ENCODE assay signal across 22 cellular contexts in genomic region chr16:86297391-86297790, GRCh38.
DNase-seq lines count a peak whose midpoint lies in the region; ATAC-seq and TF ChIP-seq lines count a peak whose summit lies in the region.
"Had no signal": no experiment of that assay in that cellular context is flagged by ENCODE, and none has a peak within 500 bp of the region (broad histone marks: within the 10 kb centered on the region; RNA-seq: fewer than 3 reads in every experiment).

No MANE protein-coding gene starts in this region.

- in situ Hi-C loops in transverse colon (cut with MboI; ENCODE audit: low pct_ligation_motif_present in 1 of 4, low pct_unique_long_range_greater_than_20kb in 1 of 4, low sequenced_read_pairs in 3 of 4): no loop called here

- H3K27me3 Mint-ChIP-seq in activated naive CD8-positive, alpha-beta T cell treated with anti-CD3 and anti-CD28 coated beads, Interleukin-2, amount 10 ng/mL, durations not matched to agents 7 days and 5 days: peaks cover 76% of the 10 kb centered on the region
- peaks cover 76% of the 10 kb centered on the region for H3K27me3 Mint-ChIP-seq in activated naive CD8-positive, alpha-beta T cell treated with anti-CD3 and anti-CD28 coated beads, Interleukin-2, amount 50 U/mL, for 24 hours
- peaks cover 72% of the 10 kb centered on the region for H3K27me3 Mint-ChIP-seq in mesothelial cell of epicardium (ENCODE audit: low read depth)
- H3K27me3 Mint-ChIP-seq in T-helper 2 cell treated with Interferon-gamma antibody and Interleukin-4, amounts not matched to agents 5 μg/mL and 100 μg/mL, for 36 hours (ENCODE audit: low read depth): peaks cover 65% of the 10 kb centered on the region

- no peaks in the 10 kb centered on the region for H3K36me3 Mint-ChIP-seq in activated naive CD8-positive, alpha-beta T cell treated with anti-CD3 and anti-CD28 coated beads, Interleukin-2, amount 10 ng/mL, durations not matched to agents 7 days and 5 days
- H3K36me3 Mint-ChIP-seq in activated naive CD8-positive, alpha-beta T cell treated with anti-CD3 and anti-CD28 coated beads, Interleukin-2, amount 50 U/mL, for 24 hours (ENCODE audit: low read depth): no peaks in the 10 kb centered on the region
- no peaks in the 10 kb centered on the region for H3K36me3 Mint-ChIP-seq in mesothelial cell of epicardium
- H3K36me3 Mint-ChIP-seq in T-helper 2 cell treated with Interferon-gamma antibody and Interleukin-4, amounts not matched to agents 5 μg/mL and 100 μg/mL, for 36 hours (ENCODE audit: low read depth): no peaks in the 10 kb centered on the region

- POLR2A ChIA-PET in activated naive CD8-positive, alpha-beta T cell treated with anti-CD3 and anti-CD28 coated beads, Interleukin-2, amount 10 ng/mL, durations not matched to agents 7 days and 5 days (lab: Charles Lee): no interaction called here

- no peak overlapping the region for H3K27ac Mint-ChIP-seq in activated naive CD8-positive, alpha-beta T cell treated with anti-CD3 and anti-CD28 coated beads, Interleukin-2, amount 10 ng/mL, durations not matched to agents 7 days and 5 days
- no peak overlapping the region for H3K27ac Mint-ChIP-seq in activated naive CD8-positive, alpha-beta T cell treated with anti-CD3 and anti-CD28 coated beads, Interleukin-2, amount 50 U/mL, for 24 hours
- H3K27ac Mint-ChIP-seq in mesothelial cell of epicardium: no peak overlapping the region
- H3K27ac Mint-ChIP-seq in T-helper 2 cell treated with Interferon-gamma antibody and Interleukin-4, amounts not matched to agents 5 μg/mL and 100 μg/mL, for 36 hours: no peak overlapping the region
- H3K27ac Mint-ChIP-seq: H9 had no signal

- intact Hi-C loops in transverse colon (cut with DNase I; ENCODE audit: low total_unique reads): loop anchor here (5.0 kb wide), 1 partner anchor 95 kb away; no protein-coding TSS in a partner anchor

- H3K27me3 ChIP-seq in RWPE2 (ENCODE audit: insufficient read depth, poor library complexity, severe bottlenecking) (peaks cover 92% of the 10 kb centered on the region), transverse colon (peaks cover 25% of the 10 kb centered on the region)

- no peak overlapping the region for H3K27ac ChIP-seq in RWPE2 (ENCODE audit: poor library complexity, severe bottlenecking)
- peak overlapping the region; percentile 89 to 95 (median 92) for H3K27ac ChIP-seq in transverse colon
- H3K27ac ChIP-seq: coronary artery, KMS-11, VCaP had no signal

- H3K4me1 Mint-ChIP-seq in activated naive CD8-positive, alpha-beta T cell treated with anti-CD3 and anti-CD28 coated beads, Interleukin-2, amount 10 ng/mL, durations not matched to agents 7 days and 5 days: no peaks in the 10 kb centered on the region
- H3K4me1 Mint-ChIP-seq in activated naive CD8-positive, alpha-beta T cell treated with anti-CD3 and anti-CD28 coated beads, Interleukin-2, amount 50 U/mL, for 24 hours: peaks cover 2% of the 10 kb centered on the region
- peaks cover 35% of the 10 kb centered on the region for H3K4me1 Mint-ChIP-seq in mesothelial cell of epicardium
- H3K4me1 Mint-ChIP-seq in T-helper 2 cell treated with Interferon-gamma antibody and Interleukin-4, amounts not matched to agents 5 μg/mL and 100 μg/mL, for 36 hours (ENCODE audit: low read depth): no peaks in the 10 kb centered on the region

- no peak for TF ChIP-seq POLR2A in transverse colon (IDR thresholded peaks at IDR 0.05)

- DNase-seq in activated naive CD8-positive, alpha-beta T cell treated with anti-CD3 and anti-CD28 coated beads, Interleukin-2, amount 10 ng/mL, durations not matched to agents 7 days and 5 days: no peak
- no peak for DNase-seq in activated naive CD8-positive, alpha-beta T cell treated with anti-CD3 and anti-CD28 coated beads, Interleukin-2, amount 50 U/mL, for 24 hours
- DNase-seq in RWPE2 (ENCODE audit: low spot score): peak; percentile 7
- DNase-seq in kidney tubule cell (ENCODE audit: low spot score): peak; percentile 14
- DNase-seq in transverse colon: no peak
- no peak for DNase-seq in mesothelial cell of epicardium (ENCODE audit: low spot score in 2 of 2, unreplicated experiment in 2 of 2)
- no peak for DNase-seq in T-helper 2 cell treated with Interferon-gamma antibody and Interleukin-4, amounts not matched to agents 5 μg/mL and 100 μg/mL, for 36 hours (ENCODE audit: low spot score)
- no peak for DNase-seq in DMS53 treated with DMSO at 0.1 percent for 48 hours (lab: John Stamatoyannopoulos, UW; ENCODE audit: unreplicated experiment)
- DNase-seq: activated CD4-positive, alpha-beta T cell treated with anti-CD3 and anti-CD28 coated beads, Interleukin-2, amount 50 U/mL, for 4 hours; activated naive CD4-positive, alpha-beta T cell treated with Interleukin-2 at 50 U/mL for 16 hours; DMS79 treated with DMSO at 0.1 percent for 48 hours; H9; left colon; NCI-H1092; NCI-H2107; NCI-H526 treated with DMSO at 0.1 percent for 48 hours; T-helper 1 cell had no signal

- no peak for ATAC-seq in activated naive CD8-positive, alpha-beta T cell treated with anti-CD3 and anti-CD28 coated beads, Interleukin-2, amount 10 ng/mL, durations not matched to agents 7 days and 5 days (ENCODE audit: low read depth)
- no peak for ATAC-seq in activated naive CD8-positive, alpha-beta T cell treated with anti-CD3 and anti-CD28 coated beads, Interleukin-2, amount 50 U/mL, for 24 hours
- 0 out of 3 replicates have a peak, but pooled peaks have one; percentile 19 for ATAC-seq in RWPE2 (ENCODE audit: low read depth)
- ATAC-seq: left colon, Right ventricle myocardium inferior had no signal

- no peak overlapping the region for H3K4me3 ChIP-seq in RWPE2 (ENCODE audit: severe bottlenecking)
- no peak overlapping the region for H3K4me3 ChIP-seq in transverse colon

- TF ChIP-seq CTCF in RWPE2 (IDR thresholded peaks at IDR 0.05; ENCODE audit: poor library complexity, severe bottlenecking): no peak
- no peak for TF ChIP-seq CTCF in transverse colon (IDR thresholded peaks at IDR 0.05)
- TF ChIP-seq CTCF in mesothelial cell of epicardium (IDR thresholded peaks at IDR 0.05; ENCODE audit: unreplicated experiment): no peak

- H3K36me3 ChIP-seq in RWPE2 (ENCODE audit: low read depth) (no peaks in the 10 kb centered on the region), transverse colon (no peaks in the 10 kb centered on the region)
- H3K36me3 ChIP-seq: gastroesophageal sphincter had no signal

- no peaks in the 10 kb centered on the region for H3K9me3 ChIP-seq in RWPE2 (ENCODE audit: severe bottlenecking)
- H3K9me3 ChIP-seq in transverse colon: no peaks in the 10 kb centered on the region
- H3K9me3 ChIP-seq: gastroesophageal sphincter had no signal

- no peak for TF ChIP-seq EP300 in transverse colon (IDR thresholded peaks at IDR 0.05; ENCODE audit: low read depth)

- peak overlapping the region; percentile 25 for H3K4me3 Mint-ChIP-seq in activated naive CD8-positive, alpha-beta T cell treated with anti-CD3 and anti-CD28 coated beads, Interleukin-2, amount 10 ng/mL, durations not matched to agents 7 days and 5 days
- H3K4me3 Mint-ChIP-seq in activated naive CD8-positive, alpha-beta T cell treated with anti-CD3 and anti-CD28 coated beads, Interleukin-2, amount 50 U/mL, for 24 hours: no peak overlapping the region
- no peak overlapping the region for H3K4me3 Mint-ChIP-seq in mesothelial cell of epicardium
- H3K4me3 Mint-ChIP-seq in T-helper 2 cell treated with Interferon-gamma antibody and Interleukin-4, amounts not matched to agents 5 μg/mL and 100 μg/mL, for 36 hours: no peak overlapping the region
- H3K4me3 Mint-ChIP-seq: H9 had no signal

- H3K4me1 ChIP-seq in RWPE2 (ENCODE audit: insufficient read depth, poor library complexity, severe bottlenecking) (peaks cover 3% of the 10 kb centered on the region), transverse colon (peaks cover 0 to 26% (median 17%) of the 10 kb centered on the region in 4 donors)

- H3K9me3 Mint-ChIP-seq in activated naive CD8-positive, alpha-beta T cell treated with anti-CD3 and anti-CD28 coated beads, Interleukin-2, amount 10 ng/mL, durations not matched to agents 7 days and 5 days: no peaks in the 10 kb centered on the region
- no peaks in the 10 kb centered on the region for H3K9me3 Mint-ChIP-seq in activated naive CD8-positive, alpha-beta T cell treated with anti-CD3 and anti-CD28 coated beads, Interleukin-2, amount 50 U/mL, for 24 hours
- H3K9me3 Mint-ChIP-seq in mesothelial cell of epicardium: no peaks in the 10 kb centered on the region
- H3K9me3 Mint-ChIP-seq in T-helper 2 cell treated with Interferon-gamma antibody and Interleukin-4, amounts not matched to agents 5 μg/mL and 100 μg/mL, for 36 hours: no peaks in the 10 kb centered on the region
- H3K9me3 Mint-ChIP-seq: H9 had no signal

- WGBS in transverse colon (ENCODE audit: low coverage in 1 of 2), 2 donors: 20 to 60% methylated on average over 1 to 13 of the region's 13 CpGs

Comparison
In these comparisons a context has a peak if more than half of its experiments do, and no peak if none do; other contexts are left out.
1. DNase-seq: peak in RWPE2 (single experiment) and kidney tubule cell (single experiment); none in activated naive CD8-positive, alpha-beta T cell treated with anti-CD3 and anti-CD28 coated beads, Interleukin-2, amount 10 ng/mL, durations not matched to agents 7 days and 5 days (single experiment), activated naive CD8-positive, alpha-beta T cell treated with anti-CD3 and anti-CD28 coated beads, Interleukin-2, amount 50 U/mL, for 24 hours (single experiment), transverse colon (single experiment), mesothelial cell of epicardium (0 of 2), T-helper 2 cell treated with Interferon-gamma antibody and Interleukin-4, amounts not matched to agents 5 μg/mL and 100 μg/mL, for 36 hours (single experiment) and DMS53 treated with DMSO at 0.1 percent for 48 hours (single experiment).